ENCODE assay signal across 8 cellular contexts in the genomic region with DNA sequence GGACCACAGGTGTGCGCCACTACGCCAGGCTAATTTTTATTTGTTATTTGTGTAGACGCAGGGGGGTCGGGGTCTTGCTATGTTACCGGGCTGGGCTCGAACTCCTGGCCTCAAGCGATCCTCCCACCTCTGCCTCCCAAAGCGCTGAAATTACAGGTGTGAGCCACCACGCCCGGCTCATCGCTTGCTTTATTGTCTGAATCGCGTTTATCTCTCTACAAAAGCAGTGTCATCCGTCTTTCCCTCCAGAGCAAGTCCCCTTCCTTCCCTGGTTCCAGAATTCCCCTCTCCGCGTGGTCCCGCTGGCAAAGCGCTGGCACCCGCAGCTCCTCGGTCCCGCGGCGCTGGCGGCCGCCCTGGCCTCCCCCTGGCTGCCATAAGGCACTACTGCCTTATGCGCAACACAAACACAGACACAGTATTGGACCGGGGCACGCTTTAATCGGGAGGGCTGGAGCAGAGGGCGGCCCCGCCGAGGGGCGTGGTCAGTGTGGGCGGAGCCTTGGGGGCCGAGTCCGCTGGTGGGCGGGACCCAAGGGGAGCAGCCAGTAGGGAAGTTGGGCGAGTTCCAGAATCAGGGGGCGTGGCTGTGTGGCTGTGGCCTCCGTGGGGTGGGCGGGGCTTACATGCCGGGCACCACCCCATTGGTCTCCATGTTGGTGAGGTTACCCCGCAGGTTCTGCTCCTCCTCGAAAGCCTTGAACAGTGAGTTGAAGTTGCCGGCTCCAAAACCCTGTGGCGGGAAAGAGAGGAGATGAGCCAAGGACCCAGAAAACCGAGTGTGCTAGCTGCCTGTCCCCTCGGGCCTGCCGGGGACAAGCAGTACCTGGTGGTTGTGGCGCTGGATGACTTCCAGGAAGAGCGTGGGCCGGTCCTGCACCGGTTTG. TPM values are rescaled to one million over a fixed set of nuclear protein-coding genes. Genes with fewer than 3 reads are reported as not detected.
DNase-seq lines count a peak whose midpoint lies in the region; ATAC-seq and TF ChIP-seq lines count a peak whose summit lies in the region.

No MANE protein-coding gene starts in this region.

- H3K4me3 ChIP-seq in astrocyte of the cerebellum (ENCODE audit: low read depth, low read length): peak overlapping the region; percentile 63
- peak overlapping the region; percentile 23 for H3K4me3 ChIP-seq in hepatocyte

- peak; percentile 94 for ATAC-seq in HG02884 (IDR thresholded peaks at IDR 0.05; ENCODE audit: unreplicated experiment)

- peak overlapping the region; percentile 81 for H3K27ac Mint-ChIP-seq in T-helper 2 cell treated with Interferon-gamma antibody and Interleukin-4, amounts not matched to agents 5 μg/mL and 100 μg/mL, for 36 hours

- peaks cover 6% of the 10 kb centered on the region for H3K4me1 Mint-ChIP-seq in T-helper 2 cell treated with Interferon-gamma antibody and Interleukin-4, amounts not matched to agents 5 μg/mL and 100 μg/mL, for 36 hours (ENCODE audit: low read depth)

- no peak for TF ChIP-seq CTCF in GM13977 (IDR thresholded peaks at IDR 0.05; ENCODE audit: extremely low read depth, insufficient read depth, missing control alignments)
- peak; percentile 36 for TF ChIP-seq CTCF in astrocyte of the cerebellum (IDR thresholded peaks at IDR 0.05; ENCODE audit: low read depth, low read length, missing control alignments)
- peak; percentile 30 for TF ChIP-seq CTCF in hepatocyte (IDR thresholded peaks at IDR 0.05; ENCODE audit: poor library complexity)

- no peaks in the 10 kb centered on the region for H3K36me3 ChIP-seq in hepatocyte (replicated peaks; ENCODE audit: insufficient read depth, low read depth)

- peak overlapping the region; percentile 32 for H3K27ac ChIP-seq in hepatocyte

- WGBS in hepatocyte (ENCODE audit: low lambda C conversion rate, missing lambda C conversion rate): 15% methylated on average over 52 of the region's 53 CpGs

- H3K4me2 ChIP-seq in hepatocyte: peak overlapping the region; percentile 80

- H3K9me3 Mint-ChIP-seq in T-helper 2 cell treated with Interferon-gamma antibody and Interleukin-4, amounts not matched to agents 5 μg/mL and 100 μg/mL, for 36 hours: no peaks in the 10 kb centered on the region

- in situ Hi-C loops in GM13977 (cut with MboI; ENCODE audit: low pct_unique_long_range_greater_than_20kb, low sequenced_read_pairs, unreplicated experiment) (no loop called here), astrocyte of the cerebellum (cut with HindIII; ENCODE audit: low sequenced_read_pairs) (no loop called here)

- H3K36me3 Mint-ChIP-seq in T-helper 2 cell treated with Interferon-gamma antibody and Interleukin-4, amounts not matched to agents 5 μg/mL and 100 μg/mL, for 36 hours (ENCODE audit: low read depth): no peaks in the 10 kb centered on the region

- no peaks in the 10 kb centered on the region for H3K79me2 ChIP-seq in hepatocyte

- H3K9me2 ChIP-seq in hepatocyte (replicated peaks; ENCODE audit: insufficient read depth): no peaks in the 10 kb centered on the region

- no peaks in the 10 kb centered on the region for H3K9me3 ChIP-seq in hepatocyte (ENCODE audit: low read depth)

- peak overlapping the region; percentile 99 for H3K4me3 Mint-ChIP-seq in T-helper 2 cell treated with Interferon-gamma antibody and Interleukin-4, amounts not matched to agents 5 μg/mL and 100 μg/mL, for 36 hours

- peak overlapping the region; percentile 57 for H2AFZ ChIP-seq in hepatocyte

- H3K27me3 Mint-ChIP-seq in T-helper 2 cell treated with Interferon-gamma antibody and Interleukin-4, amounts not matched to agents 5 μg/mL and 100 μg/mL, for 36 hours (ENCODE audit: low read depth): no peaks in the 10 kb centered on the region

- H3K27me3 ChIP-seq in hepatocyte: no peaks in the 10 kb centered on the region

- no peaks in the 10 kb centered on the region for H4K20me1 ChIP-seq in hepatocyte (ENCODE audit: insufficient read depth, poor library complexity, severe bottlenecking)

- peak; percentile 99 for DNase-seq in GM13977 (ENCODE audit: low spot score)
- DNase-seq in NCI-H187 (lab: John Stamatoyannopoulos, UW): peak; percentile 98 to 99
- DNase-seq in T-helper 2 cell treated with Interferon-gamma antibody and Interleukin-4, amounts not matched to agents 5 μg/mL and 100 μg/mL, for 36 hours (ENCODE audit: low spot score): peak; percentile 98
- DNase-seq in astrocyte of the cerebellum (ENCODE audit: low read depth): peak; percentile 93
- DNase-seq in hepatocyte (ENCODE audit: low spot score): peak; percentile 100
- peak; percentile 98 for DNase-seq in retina
- DNase-seq in cortex of kidney (lab: John Stamatoyannopoulos, UW): no peak

- peaks cover 6% of the 10 kb centered on the region for H3K4me1 ChIP-seq in hepatocyte (ENCODE audit: insufficient read depth)

RNA-seq across cellular contexts. Expression of gene HPD, which starts 19.3 kb away (rescaled TPM):
- 35.8 and 39.2 TPM in 2 replicates for total RNA-seq in hepatocyte
- polyA plus RNA-seq in hepatocyte: 9.2 and 20.9 TPM in 2 replicates

RNA-seq across cellular contexts. Expression of gene SETD1B, which starts 35.5 kb away (rescaled TPM):
- 2.7 and 3.8 TPM in 2 replicates for total RNA-seq in hepatocyte
- polyA plus RNA-seq in hepatocyte: 2.5 and 2.7 TPM in 2 replicates

RNA-seq across cellular contexts. Expression of gene RHOF, which starts 45.9 kb away (rescaled TPM):
- 38.7 and 45.3 TPM in 2 replicates for total RNA-seq in hepatocyte
- polyA plus RNA-seq in hepatocyte: 40.4 and 43.6 TPM in 2 replicates

RNA-seq across cellular contexts. Expression of gene PSMD9, which starts 49.2 kb away (rescaled TPM):
- total RNA-seq in hepatocyte: 61.4 and 106 TPM in 2 replicates
- polyA plus RNA-seq in hepatocyte: 105 and 114 TPM in 2 replicates
